8 cellular contexts compared by ENCODE assay signal in genomic region chr3:158570999-158571702, GRCh38. TPM values are rescaled to one million over a fixed set of nuclear protein-coding genes. Genes with fewer than 3 reads are reported as not detected.
DNase-seq lines count a peak whose midpoint lies in the region; ATAC-seq and TF ChIP-seq lines count a peak whose summit lies in the region.

Gene MLF1, plus strand, starts transcription at chr3:158571194. Its CDS starts 107 bp downstream, at chr3:158571301.

- H3K4me1 Mint-ChIP-seq in activated naive CD8-positive, alpha-beta T cell treated with anti-CD3 and anti-CD28 coated beads, Interleukin-2, amount 10 ng/mL, durations not matched to agents 7 days and 5 days: peaks cover 5% of the 10 kb centered on the region

- peaks cover 25% of the 10 kb centered on the region for H3K27me3 Mint-ChIP-seq in activated naive CD8-positive, alpha-beta T cell treated with anti-CD3 and anti-CD28 coated beads, Interleukin-2, amount 10 ng/mL, durations not matched to agents 7 days and 5 days

- peak within 1 kb of the TSS; percentile 89 for H3K4me3 Mint-ChIP-seq in activated naive CD8-positive, alpha-beta T cell treated with anti-CD3 and anti-CD28 coated beads, Interleukin-2, amount 10 ng/mL, durations not matched to agents 7 days and 5 days

- peak within 1 kb of the TSS; percentile 85 to 93 for H3K9ac ChIP-seq in stomach smooth muscle (ENCODE audit: low read length in 2 of 2)

- POLR2A ChIA-PET in activated naive CD8-positive, alpha-beta T cell treated with anti-CD3 and anti-CD28 coated beads, Interleukin-2, amount 10 ng/mL, durations not matched to agents 7 days and 5 days (lab: Charles Lee): interaction anchor here (1.2 to 1.4 kb wide), 2 partner anchors 73 to 461 kb away, joined by 3 to 6 read pairs; partner anchors contain the start of genes GFM1 and RSRC1

- H3K4me3 ChIP-seq in MG63 (peak within 1 kb of the TSS; percentile 62), neutrophil (ENCODE audit: low read depth in 1 of 2, low read length in 1 of 2) (peak within 1 kb of the TSS; percentile 47 to 54), stomach smooth muscle (ENCODE audit: low read length in 2 of 2) (peak within 1 kb of the TSS; percentile 87 to 90)

- H3K4me1 ChIP-seq in neutrophil (ENCODE audit: control insufficient read depth in 1 of 2, insufficient read depth in 1 of 2, low read depth in 1 of 2, low read length in 1 of 2) (peaks cover 3 to 9% of the 10 kb centered on the region in 2 experiments), stomach smooth muscle (ENCODE audit: control insufficient read depth, insufficient read depth, low read length) (peaks cover 18% of the 10 kb centered on the region)

- H3K27ac ChIP-seq in neutrophil: no peak within 1 kb of the TSS
- peak within 1 kb of the TSS; percentile 84 for H3K27ac ChIP-seq in stomach smooth muscle (ENCODE audit: low read length)

- H3K36me3 ChIP-seq in MG63 (no peaks in the 10 kb centered on the region), neutrophil (no peaks in the 10 kb centered on the region), stomach smooth muscle (ENCODE audit: control insufficient read depth in 2 of 2, insufficient read depth in 2 of 2, low read length in 2 of 2) (no peaks in the 10 kb centered on the region)

- TF ChIP-seq CTCF in neutrophil (IDR thresholded peaks at IDR 0.05): no peak

- H3K9me3 ChIP-seq in MG63: no peaks in the 10 kb centered on the region
- no peaks in the 10 kb centered on the region for H3K9me3 ChIP-seq in neutrophil
- H3K9me3 ChIP-seq in stomach smooth muscle (ENCODE audit: control insufficient read depth in 2 of 2, low read length in 2 of 2): no peaks in the 10 kb centered on the region

- DNase-seq in DMS79 treated with DMSO at 0.1 percent for 48 hours (lab: John Stamatoyannopoulos, UW) (peak; percentile 85), H4 (ENCODE audit: low spot score) (peak; percentile 98), MG63 (peak; percentile 97), SKM-1 treated with dmso at 0.1 percent for 144 hours (lab: John Stamatoyannopoulos, UW; ENCODE audit: unreplicated experiment) (peak; percentile 92), glomerular visceral epithelial cell (ENCODE audit: extremely low spot score) (peak; percentile 93)
- peak; percentile 80 for DNase-seq in activated naive CD8-positive, alpha-beta T cell treated with anti-CD3 and anti-CD28 coated beads, Interleukin-2, amount 10 ng/mL, durations not matched to agents 7 days and 5 days

- H3K36me3 Mint-ChIP-seq in activated naive CD8-positive, alpha-beta T cell treated with anti-CD3 and anti-CD28 coated beads, Interleukin-2, amount 10 ng/mL, durations not matched to agents 7 days and 5 days: peaks cover 3% of the 10 kb centered on the region

- H3K9me3 Mint-ChIP-seq in activated naive CD8-positive, alpha-beta T cell treated with anti-CD3 and anti-CD28 coated beads, Interleukin-2, amount 10 ng/mL, durations not matched to agents 7 days and 5 days: no peaks in the 10 kb centered on the region

- peak within 1 kb of the TSS; percentile 88 for H3K27ac Mint-ChIP-seq in activated naive CD8-positive, alpha-beta T cell treated with anti-CD3 and anti-CD28 coated beads, Interleukin-2, amount 10 ng/mL, durations not matched to agents 7 days and 5 days

- peak; percentile 99 for ATAC-seq in activated naive CD8-positive, alpha-beta T cell treated with anti-CD3 and anti-CD28 coated beads, Interleukin-2, amount 10 ng/mL, durations not matched to agents 7 days and 5 days (ENCODE audit: low read depth)

- H3K27me3 ChIP-seq in MG63: no peaks in the 10 kb centered on the region
- H3K27me3 ChIP-seq in neutrophil: peaks cover 66% of the 10 kb centered on the region
- no peaks in the 10 kb centered on the region for H3K27me3 ChIP-seq in stomach smooth muscle (ENCODE audit: control insufficient read depth in 1 of 2, insufficient read depth in 2 of 2, low read length in 2 of 2)

RNA-seq across cellular contexts. Expression of gene MLF1, which starts in this region (rescaled TPM):
- total RNA-seq in H4 (2014; rRNA removed; shearing (Covaris generic)): 32.8 and 43.8 TPM in 2 replicates
- 41.2 and 45.8 TPM in 2 replicates for total RNA-seq in MG63 (2014; rRNA removed; shearing (Covaris generic); ENCODE audit: low replicate concordance)
- total RNA-seq in activated naive CD8-positive, alpha-beta T cell treated with anti-CD3 and anti-CD28 coated beads, Interleukin-2, amount 10 ng/mL, durations not matched to agents 7 days and 5 days: 1 to 10 TPM in 1 of 2 experiments, under 1 TPM in 1; 0.83 to 1.2 TPM

Comparison
In these comparisons a context has a peak if more than half of its experiments do, and no peak if none do; other contexts are left out.
1. RNA of gene MLF1 (total RNA-seq): 41.2 to 45.8 TPM in MG63 and 32.8 to 43.8 TPM in H4; 0.83 to 1.2 TPM in activated naive CD8-positive, alpha-beta T cell treated with anti-CD3 and anti-CD28 coated beads, Interleukin-2, amount 10 ng/mL, durations not matched to agents 7 days and 5 days; every median in the first group is over 10 times any median in the second.
2. Peak in every context shown above with its lines, with median percentiles within 50 percentile points of each other: DNase-seq and H3K4me3 ChIP-seq.